ENCODE assay signal across 1 cellular context in the genomic region with DNA sequence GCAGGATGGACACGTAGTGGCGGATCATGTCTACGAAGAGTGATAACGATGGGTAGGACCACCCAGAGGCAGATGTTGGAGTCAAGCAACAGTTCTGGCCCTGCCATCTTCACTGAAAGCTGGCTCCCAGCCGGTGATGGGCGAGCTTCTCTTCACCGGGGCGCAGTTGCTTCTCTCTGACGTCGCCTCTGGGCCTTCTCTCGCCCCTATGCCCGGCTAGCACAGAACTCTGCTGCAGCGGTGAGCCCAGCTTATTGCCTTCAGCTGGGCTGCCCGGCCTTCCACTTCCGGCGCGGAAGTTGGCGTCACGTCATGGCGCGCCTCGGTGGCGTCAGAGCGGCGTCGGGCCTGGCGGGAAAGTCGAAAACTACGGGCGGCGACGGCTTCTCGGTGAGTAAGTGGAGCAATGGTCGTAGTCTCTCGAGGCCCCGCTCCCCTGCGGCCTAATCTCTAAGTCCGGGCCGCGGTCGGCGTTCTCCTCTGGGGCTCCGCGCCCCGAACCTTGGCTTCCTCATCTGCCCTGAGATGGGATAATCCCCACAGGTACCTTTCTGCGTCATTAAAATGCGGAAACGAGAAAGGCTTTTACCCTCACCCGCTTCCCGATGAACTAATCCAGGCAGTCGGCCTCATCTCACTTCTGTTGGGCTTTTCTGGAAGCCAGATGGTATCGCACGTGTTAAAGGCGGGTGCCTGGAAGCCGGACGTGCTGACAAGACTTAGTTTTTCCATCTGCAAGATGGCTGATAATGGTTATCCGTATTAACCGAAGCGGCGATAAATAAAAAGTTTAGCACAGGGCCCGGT.
TF ChIP-seq lines count a peak whose summit lies in the region.

A gene (plus strand): TSS at position 354 of the 807 bp plus-strand sequence. CDS start 2,221 bp downstream, outside the sequence.

TF ChIP-seq in HEK293, 187 proteins besides CTCF, POLR2A, EP300 and RAD21 (continued from another document):
- TF ChIP-seq, protein P1, sequence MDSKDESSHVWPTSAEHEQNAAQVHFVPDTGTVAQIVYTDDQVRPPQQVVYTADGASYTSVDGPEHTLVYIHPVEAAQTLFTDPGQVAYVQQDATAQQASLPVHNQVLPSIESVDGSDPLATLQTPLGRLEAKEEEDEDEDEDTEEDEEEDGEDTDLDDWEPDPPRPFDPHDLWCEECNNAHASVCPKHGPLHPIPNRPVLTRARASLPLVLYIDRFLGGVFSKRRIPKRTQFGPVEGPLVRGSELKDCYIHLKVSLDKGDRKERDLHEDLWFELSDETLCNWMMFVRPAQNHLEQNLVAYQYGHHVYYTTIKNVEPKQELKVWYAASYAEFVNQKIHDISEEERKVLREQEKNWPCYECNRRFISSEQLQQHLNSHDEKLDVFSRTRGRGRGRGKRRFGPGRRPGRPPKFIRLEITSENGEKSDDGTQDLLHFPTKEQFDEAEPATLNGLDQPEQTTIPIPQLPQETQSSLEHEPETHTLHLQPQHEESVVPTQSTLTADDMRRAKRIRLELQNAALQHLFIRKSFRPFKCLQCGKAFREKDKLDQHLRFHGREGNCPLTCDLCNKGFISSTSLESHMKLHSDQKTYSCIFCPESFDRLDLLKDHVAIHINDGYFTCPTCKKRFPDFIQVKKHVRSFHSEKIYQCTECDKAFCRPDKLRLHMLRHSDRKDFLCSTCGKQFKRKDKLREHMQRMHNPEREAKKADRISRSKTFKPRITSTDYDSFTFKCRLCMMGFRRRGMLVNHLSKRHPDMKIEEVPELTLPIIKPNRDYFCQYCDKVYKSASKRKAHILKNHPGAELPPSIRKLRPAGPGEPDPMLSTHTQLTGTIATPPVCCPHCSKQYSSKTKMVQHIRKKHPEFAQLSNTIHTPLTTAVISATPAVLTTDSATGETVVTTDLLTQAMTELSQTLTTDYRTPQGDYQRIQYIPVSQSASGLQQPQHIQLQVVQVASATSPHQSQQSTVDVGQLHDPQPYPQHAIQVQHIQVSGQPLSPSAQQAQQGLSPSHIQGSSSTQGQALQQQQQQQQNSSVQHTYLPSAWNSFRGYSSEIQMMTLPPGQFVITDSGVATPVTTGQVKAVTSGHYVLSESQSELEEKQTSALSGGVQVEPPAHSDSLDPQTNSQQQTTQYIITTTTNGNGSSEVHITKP (tag by site-specific recombination; IDR thresholded peaks at IDR 0.05), result peak; percentile 95
- TF ChIP-seq, protein P2, sequence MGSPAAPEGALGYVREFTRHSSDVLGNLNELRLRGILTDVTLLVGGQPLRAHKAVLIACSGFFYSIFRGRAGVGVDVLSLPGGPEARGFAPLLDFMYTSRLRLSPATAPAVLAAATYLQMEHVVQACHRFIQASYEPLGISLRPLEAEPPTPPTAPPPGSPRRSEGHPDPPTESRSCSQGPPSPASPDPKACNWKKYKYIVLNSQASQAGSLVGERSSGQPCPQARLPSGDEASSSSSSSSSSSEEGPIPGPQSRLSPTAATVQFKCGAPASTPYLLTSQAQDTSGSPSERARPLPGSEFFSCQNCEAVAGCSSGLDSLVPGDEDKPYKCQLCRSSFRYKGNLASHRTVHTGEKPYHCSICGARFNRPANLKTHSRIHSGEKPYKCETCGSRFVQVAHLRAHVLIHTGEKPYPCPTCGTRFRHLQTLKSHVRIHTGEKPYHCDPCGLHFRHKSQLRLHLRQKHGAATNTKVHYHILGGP (tag by site-specific recombination; IDR thresholded peaks at IDR 0.05), result no peak
- TF ChIP-seq GLIS2 (tag by site-specific recombination; IDR thresholded peaks at IDR 0.05) (no peak), ZNF433 (tag by site-specific recombination; IDR thresholded peaks at IDR 0.05; ENCODE audit: low read depth) (no peak), ZNF510 (tag by site-specific recombination; IDR thresholded peaks at IDR 0.05; ENCODE audit: insufficient replicate concordance) (no peak), ZNF23 (tag by site-specific recombination; IDR thresholded peaks at IDR 0.05; ENCODE audit: borderline replicate concordance) (no peak), ZNF169 (tag by site-specific recombination; IDR thresholded peaks at IDR 0.05) (no peak), OVOL3 (tag by site-specific recombination; IDR thresholded peaks at IDR 0.05) (no peak), ZFHX2 (tag by site-specific recombination; conservative IDR thresholded peaks at IDR 0.05) (no peak), ZNF138 (tag by site-specific recombination; IDR thresholded peaks at IDR 0.05; ENCODE audit: borderline replicate concordance) (no peak), ZNF596 (tag by site-specific recombination; IDR thresholded peaks at IDR 0.05) (no peak)
TF ChIP-seq in HEK293: peak in this region for 67.
